Comparison of ENCODE assay signal across 23 cellular contexts in the genomic region with DNA sequence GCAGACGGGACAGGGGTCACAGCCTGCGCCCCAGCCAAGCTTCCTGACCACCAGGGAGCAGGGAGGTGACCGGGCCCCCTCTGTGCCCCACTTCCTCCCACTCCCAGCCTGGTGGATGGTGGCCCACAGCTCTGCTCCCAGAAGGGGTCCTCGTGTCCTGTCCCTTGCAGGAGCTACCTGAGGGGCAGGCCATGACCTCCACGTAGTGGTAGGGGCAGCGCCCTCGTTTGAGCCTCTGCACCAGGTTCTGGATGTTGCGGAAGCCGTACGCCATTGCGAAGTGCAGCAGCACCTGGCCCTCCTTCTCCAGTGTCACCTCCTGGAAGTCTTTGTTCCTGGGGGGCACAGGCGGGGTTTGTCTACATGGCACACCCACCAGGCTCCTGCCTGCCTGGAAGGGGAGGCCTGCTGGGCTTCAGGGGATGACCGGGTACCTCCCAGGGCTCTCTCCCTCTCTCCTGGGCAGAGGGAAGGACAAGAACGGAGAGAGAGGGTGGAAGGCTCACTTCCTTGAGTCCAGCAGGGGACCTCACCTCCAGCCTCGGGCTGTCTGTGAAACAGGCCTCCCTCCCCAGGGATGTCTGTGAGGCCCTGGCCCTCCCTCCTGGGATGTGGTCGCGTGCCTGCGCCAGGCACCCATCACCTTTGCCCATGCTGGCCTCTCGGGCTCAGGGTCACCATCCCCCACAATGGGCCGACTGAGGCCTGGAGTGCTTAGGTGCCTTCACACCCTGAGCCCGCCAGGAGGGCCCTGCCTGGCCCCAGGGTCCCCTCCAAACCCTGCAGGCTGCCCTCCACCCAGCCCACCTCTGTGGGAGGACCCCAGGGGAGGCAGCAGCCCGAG. TPM values are rescaled to one million over a fixed set of nuclear protein-coding genes. Genes with fewer than 3 reads are reported as not detected.
DNase-seq lines count a peak whose midpoint lies in the region; ATAC-seq and TF ChIP-seq lines count a peak whose summit lies in the region.
"Had no signal": no experiment of that assay in that cellular context is flagged by ENCODE, and none has a peak within 500 bp of the region (broad histone marks: within the 10 kb centered on the region; RNA-seq: fewer than 3 reads in every experiment).

No MANE protein-coding gene starts in this region.

- no peak for ATAC-seq in activated CD8-positive, alpha-beta memory T cell treated with anti-CD3 and anti-CD28 coated beads, Interleukin-2, amount 10 ng/mL, durations not matched to agents 7 days and 5 days
- ATAC-seq in stimulated activated naive B cell treated with anti-CD40 and anti-IgM and Interleukin-4, amounts not matched to agents 10 μg/mL and 1 μg/mL and 100 μg/mL, for 72 hours (replicated peaks) = no peak

- no peaks in the 10 kb centered on the region for H3K27me3 Mint-ChIP-seq in activated CD8-positive, alpha-beta memory T cell treated with anti-CD3 and anti-CD28 coated beads, Interleukin-2, amount 10 ng/mL, durations not matched to agents 7 days and 5 days
- no peaks in the 10 kb centered on the region for H3K27me3 Mint-ChIP-seq in stimulated activated naive B cell treated with anti-CD40 and anti-IgM and Interleukin-4, amounts not matched to agents 10 μg/mL and 1 μg/mL and 100 μg/mL, for 72 hours
- H3K27me3 Mint-ChIP-seq: activated CD4-positive, alpha-beta T cell treated with anti-CD3 and anti-CD28 coated beads, Interleukin-2, amount 10 ng/mL, durations not matched to agents 7 days and 5 days; activated naive CD4-positive, alpha-beta T cell treated with anti-CD3 and anti-CD28 coated beads, Interleukin-2, amount 50 U/mL, for 24 hours; naive B cell; stimulated activated naive CD8-positive, alpha-beta T cell treated with anti-CD3 and anti-CD28 coated beads, Interleukin-15, Interleukin-2, amounts not matched to agents 100 ng/mL and 50 ng/mL, for 24 hours had no signal

- peaks cover 18% of the 10 kb centered on the region for H3K4me1 Mint-ChIP-seq in activated CD8-positive, alpha-beta memory T cell treated with anti-CD3 and anti-CD28 coated beads, Interleukin-2, amount 10 ng/mL, durations not matched to agents 7 days and 5 days
- peaks cover 4 to 15% of the 10 kb centered on the region in 2 donors for H3K4me1 Mint-ChIP-seq in stimulated activated naive B cell treated with anti-CD40 and anti-IgM and Interleukin-4, amounts not matched to agents 10 μg/mL and 1 μg/mL and 100 μg/mL, for 72 hours
- H3K4me1 Mint-ChIP-seq: activated naive CD4-positive, alpha-beta T cell treated with anti-CD3 and anti-CD28 coated beads, Interleukin-2, amount 50 U/mL, for 24 hours; mesothelial cell of epicardium had no signal

- H3K4me3 Mint-ChIP-seq in activated CD8-positive, alpha-beta memory T cell treated with anti-CD3 and anti-CD28 coated beads, Interleukin-2, amount 10 ng/mL, durations not matched to agents 7 days and 5 days = no peak overlapping the region
- no peak overlapping the region for H3K4me3 Mint-ChIP-seq in stimulated activated naive B cell treated with anti-CD40 and anti-IgM and Interleukin-4, amounts not matched to agents 10 μg/mL and 1 μg/mL and 100 μg/mL, for 72 hours
- H3K4me3 Mint-ChIP-seq: activated CD4-positive, alpha-beta T cell treated with anti-CD3 and anti-CD28 coated beads, Interleukin-2, amount 10 ng/mL, durations not matched to agents 7 days and 5 days; activated naive CD4-positive, alpha-beta T cell treated with anti-CD3 and anti-CD28 coated beads, Interleukin-2, amount 50 U/mL, for 24 hours; mesothelial cell of epicardium; stimulated activated naive CD8-positive, alpha-beta T cell treated with anti-CD3 and anti-CD28 coated beads, Interleukin-15, Interleukin-2, amounts not matched to agents 100 ng/mL and 50 ng/mL, for 24 hours had no signal

- no peaks in the 10 kb centered on the region for H3K9me3 Mint-ChIP-seq in activated CD8-positive, alpha-beta memory T cell treated with anti-CD3 and anti-CD28 coated beads, Interleukin-2, amount 10 ng/mL, durations not matched to agents 7 days and 5 days (ENCODE audit: low read depth)
- no peaks in the 10 kb centered on the region for H3K9me3 Mint-ChIP-seq in stimulated activated naive B cell treated with anti-CD40 and anti-IgM and Interleukin-4, amounts not matched to agents 10 μg/mL and 1 μg/mL and 100 μg/mL, for 72 hours
- H3K9me3 Mint-ChIP-seq: activated CD4-positive, alpha-beta T cell treated with anti-CD3 and anti-CD28 coated beads, Interleukin-2, amount 10 ng/mL, durations not matched to agents 7 days and 5 days; activated naive CD4-positive, alpha-beta T cell treated with anti-CD3 and anti-CD28 coated beads, Interleukin-2, amount 50 U/mL, for 24 hours; activated T-helper 2 cell treated with anti-CD3 and anti-CD28 coated beads, Interferon-gamma antibody, Interleukin-2, Interleukin-4, amounts not matched to agents 10 μg/mL and 5 μg/mL and 100 μg/mL, durations not matched to agents 14 hours and 24 hours and 36 hours; mesothelial cell of epicardium; naive B cell; stimulated activated naive CD8-positive, alpha-beta T cell treated with anti-CD3 and anti-CD28 coated beads, Interleukin-15, Interleukin-2, amounts not matched to agents 100 ng/mL and 50 ng/mL, for 24 hours had no signal

- H3K27me3 ChIP-seq in esophagus squamous epithelium = peaks cover 0 to 36% (median 1%) of the 10 kb centered on the region in 4 donors
- H3K27me3 ChIP-seq: breast epithelium had no signal

- H3K4me1 ChIP-seq in esophagus squamous epithelium = peaks cover 23 to 34% (median 28%) of the 10 kb centered on the region in 3 donors

- H3K4me3 ChIP-seq in esophagus squamous epithelium = no peak overlapping the region
- H3K4me3 ChIP-seq: breast epithelium, thoracic aorta, uterus had no signal

- H3K27ac Mint-ChIP-seq in activated CD8-positive, alpha-beta memory T cell treated with anti-CD3 and anti-CD28 coated beads, Interleukin-2, amount 10 ng/mL, durations not matched to agents 7 days and 5 days = no peak overlapping the region
- peak overlapping the region; percentile 14 for H3K27ac Mint-ChIP-seq in stimulated activated naive B cell treated with anti-CD40 and anti-IgM and Interleukin-4, amounts not matched to agents 10 μg/mL and 1 μg/mL and 100 μg/mL, for 72 hours
- H3K27ac Mint-ChIP-seq: activated CD4-positive, alpha-beta T cell treated with anti-CD3 and anti-CD28 coated beads, Interleukin-2, amount 10 ng/mL, durations not matched to agents 7 days and 5 days; activated naive CD4-positive, alpha-beta T cell treated with anti-CD3 and anti-CD28 coated beads, Interleukin-2, amount 50 U/mL, for 24 hours; activated T-helper 2 cell treated with anti-CD3 and anti-CD28 coated beads, Interferon-gamma antibody, Interleukin-2, Interleukin-4, amounts not matched to agents 10 μg/mL and 5 μg/mL and 100 μg/mL, durations not matched to agents 14 hours and 24 hours and 36 hours; mesothelial cell of epicardium; naive B cell; stimulated activated naive CD8-positive, alpha-beta T cell treated with anti-CD3 and anti-CD28 coated beads, Interleukin-15, Interleukin-2, amounts not matched to agents 100 ng/mL and 50 ng/mL, for 24 hours had no signal

- peak overlapping the region; percentile 95 for H3K27ac ChIP-seq in RWPE1
- no peak overlapping the region for H3K27ac ChIP-seq in esophagus squamous epithelium
- H3K27ac ChIP-seq: breast epithelium, thoracic aorta, uterus had no signal

- H3K9me3 ChIP-seq in esophagus squamous epithelium = no peaks in the 10 kb centered on the region
- H3K9me3 ChIP-seq: breast epithelium, thoracic aorta, uterus had no signal

- WGBS in esophagus squamous epithelium, 2 donors = 62 to 87% methylated on average over 5 to 9 of the region's 22 CpGs

- POLR2A ChIA-PET in RWPE1 (lab: Yijun Ruan, JAX; ENCODE audit: low non-redundant PET) = no interaction called here

- no peak for TF ChIP-seq CTCF in RWPE1 (conservative IDR thresholded peaks at IDR 0.05; ENCODE audit: low read depth)
- TF ChIP-seq CTCF in esophagus squamous epithelium (IDR thresholded peaks at IDR 0.05) = no peak

- DNase-seq in activated CD8-positive, alpha-beta memory T cell treated with anti-CD3 and anti-CD28 coated beads, Interleukin-2, amount 10 ng/mL, durations not matched to agents 7 days and 5 days = peak; percentile 40
- no peak for DNase-seq in activated CD8-positive, alpha-beta memory T cell treated with anti-CD3 and anti-CD28 coated beads, Interleukin-2, amount 50 U/mL, for 48 hours
- DNase-seq in RWPE1 (ENCODE audit: low spot score) = no peak
- DNase-seq in stimulated activated naive B cell treated with anti-CD40 and anti-IgM and Interleukin-4, amounts not matched to agents 10 μg/mL and 1 μg/mL and 100 μg/mL, for 72 hours = no peak
- DNase-seq in esophagus squamous epithelium (lab: John Stamatoyannopoulos, UW) = no peak
- no peak for DNase-seq in NCI-H2107 treated with DMSO at 0.1 percent for 48 hours (lab: John Stamatoyannopoulos, UW; ENCODE audit: unreplicated experiment)
- DNase-seq: activated CD4-positive, alpha-beta T cell treated with anti-CD3 and anti-CD28 coated beads, Interleukin-2, amount 10 ng/mL, durations not matched to agents 7 days and 5 days; amygdala; naive B cell; NCI-H1092 treated with DMSO at 0.1 percent for 48 hours; NCI-H187 treated with DMSO at 0.1 percent for 48 hours; NCI-H2227 treated with DMSO at 0.1 percent for 48 hours; NCI-H526 treated with DMSO at 0.1 percent for 48 hours; occipital lobe; SW 1271; T1000; uterus had no signal

- CTCF ChIA-PET in activated CD8-positive, alpha-beta memory T cell treated with anti-CD3 and anti-CD28 coated beads, Interleukin-2, amount 10 ng/mL, durations not matched to agents 7 days and 5 days (lab: Charles Lee) = interaction anchor here (1.0 to 2.1 kb wide), 6 partner anchors 10 to 21 kb away, joined by 3 to 8 read pairs (median 4); a partner anchor contains a TSS
- CTCF ChIA-PET in RWPE1 (lab: Yijun Ruan, JAX) = interaction anchor here (0.6 to 1.3 kb wide), 2 partner anchors 19 to 70 kb away, joined by 3 to 6 read pairs; no protein-coding TSS in a partner anchor

- no peak for TF ChIP-seq POLR2A in esophagus squamous epithelium (IDR thresholded peaks at IDR 0.05)

- H3K36me3 Mint-ChIP-seq in activated CD8-positive, alpha-beta memory T cell treated with anti-CD3 and anti-CD28 coated beads, Interleukin-2, amount 10 ng/mL, durations not matched to agents 7 days and 5 days = no peaks in the 10 kb centered on the region
- peaks cover 13 to 24% of the 10 kb centered on the region in 2 donors for H3K36me3 Mint-ChIP-seq in stimulated activated naive B cell treated with anti-CD40 and anti-IgM and Interleukin-4, amounts not matched to agents 10 μg/mL and 1 μg/mL and 100 μg/mL, for 72 hours
- H3K36me3 Mint-ChIP-seq: naive B cell had no signal

- H3K36me3 ChIP-seq in esophagus squamous epithelium = peaks cover 19 to 58% (median 32%) of the 10 kb centered on the region in 3 donors
- H3K36me3 ChIP-seq: breast epithelium, uterus had no signal

- intact Hi-C loops in esophagus squamous epithelium (cut with DNase I) = no loop called here

RNA-seq across cellular contexts. Expression of a gene that starts 4.0 kb away (rescaled TPM):
- total RNA-seq in activated CD8-positive, alpha-beta memory T cell treated with anti-CD3 and anti-CD28 coated beads, Interleukin-2, amount 10 ng/mL, durations not matched to agents 7 days and 5 days = 10 to 100 TPM; 13.0 to 14.3 TPM
- 1 to 10 TPM in 3 of 4 donors, not detected in 1; 1.7 to 5.7 (median 4.8) TPM for total RNA-seq in esophagus squamous epithelium

RNA-seq across cellular contexts. Expression of a gene that starts 4.6 kb away (rescaled TPM):
- total RNA-seq in activated CD8-positive, alpha-beta memory T cell treated with anti-CD3 and anti-CD28 coated beads, Interleukin-2, amount 10 ng/mL, durations not matched to agents 7 days and 5 days = 1 to 10 TPM; 2.5 to 2.9 TPM
- total RNA-seq in esophagus squamous epithelium = 1 to 10 TPM in 1 of 4 donors, under 1 TPM in 3; under 0.01 to 1.0 (median 0.47) TPM

RNA-seq across cellular contexts. Expression of a gene that starts 9.9 kb away (rescaled TPM):
- total RNA-seq in activated CD8-positive, alpha-beta memory T cell treated with anti-CD3 and anti-CD28 coated beads, Interleukin-2, amount 10 ng/mL, durations not matched to agents 7 days and 5 days = 10 to 100 TPM; 34.8 to 37.0 TPM
- 10 to 100 TPM; 29.7 to 34.5 (median 33.2) TPM for total RNA-seq in esophagus squamous epithelium

RNA-seq across cellular contexts. Expression of a gene that starts 9.9 kb away (rescaled TPM):
- total RNA-seq in activated CD8-positive, alpha-beta memory T cell treated with anti-CD3 and anti-CD28 coated beads, Interleukin-2, amount 10 ng/mL, durations not matched to agents 7 days and 5 days = 10 to 100 TPM; 14.8 to 21.1 TPM
- total RNA-seq in esophagus squamous epithelium = 10 to 100 TPM; 11.6 to 29.1 (median 24.2) TPM

RNA-seq across cellular contexts. Expression of a gene that starts 16.0 kb away (rescaled TPM):
- total RNA-seq in activated CD8-positive, alpha-beta memory T cell treated with anti-CD3 and anti-CD28 coated beads, Interleukin-2, amount 10 ng/mL, durations not matched to agents 7 days and 5 days = 10 to 100 TPM in 1 of 2 experiments, 1 to 10 TPM in 1; 9.8 to 14.0 TPM
- 10 to 100 TPM in 2 of 4 donors, 1 to 10 TPM in 2; 4.2 to 12.7 (median 8.8) TPM for total RNA-seq in esophagus squamous epithelium
